In genomic region chr15:92617197-92618037, GRCh38 we compare ENCODE assay signal across 1 cellular context.
TF ChIP-seq lines count a peak whose summit lies in the region.

No MANE protein-coding gene starts in this region.

TF ChIP-seq in HepG2, 621 proteins besides CTCF, POLR2A, EP300 and RAD21 (continued from another document and continues in another):
- TF ChIP-seq ARID4A (CRISPR knock-in tag; IDR thresholded peaks at IDR 0.05; ENCODE audit: borderline replicate concordance) = peak; percentile 43; the same call in 1 of the 2 replicates
- no peak for TF ChIP-seq SOX6 (IDR thresholded peaks at IDR 0.05)
- peak; percentile 63 for TF ChIP-seq SOX6 (CRISPR knock-in tag; IDR thresholded peaks at IDR 0.05)
- no peak for TF ChIP-seq ZBTB40 (IDR thresholded peaks at IDR 0.05)
- TF ChIP-seq ZBTB40 (CRISPR knock-in tag; IDR thresholded peaks at IDR 0.05) = peak; percentile 49; the same call in 1 of the 2 replicates
- TF ChIP-seq ZNF317 (CRISPR knock-in tag; IDR thresholded peaks at IDR 0.05) = no peak
- no peak for TF ChIP-seq CSRNP2 (CRISPR knock-in tag; conservative IDR thresholded peaks at IDR 0.05; ENCODE audit: low read depth)
- TF ChIP-seq ZNF687 (CRISPR knock-in tag; IDR thresholded peaks at IDR 0.05) = peak; percentile 79
- TF ChIP-seq MTA3 (CRISPR knock-in tag; IDR thresholded peaks at IDR 0.05) = no peak
- TF ChIP-seq HDAC1 (CRISPR knock-in tag; IDR thresholded peaks at IDR 0.05) = peak; percentile 90
- TF ChIP-seq ZFY (CRISPR knock-in tag; IDR thresholded peaks at IDR 0.05) = 0 out of 2 replicates have a peak, but pooled peaks have one; percentile 37
- TF ChIP-seq MXD1 (CRISPR knock-in tag; IDR thresholded peaks at IDR 0.05) = no peak
- TF ChIP-seq ASH2L (IDR thresholded peaks at IDR 0.05; ENCODE audit: insufficient read length, low read depth, low read length) = peak; percentile 84
- peak; percentile 90 for TF ChIP-seq NR2C2 (CRISPR knock-in tag; IDR thresholded peaks at IDR 0.05; ENCODE audit: borderline replicate concordance)
- TF ChIP-seq ZBTB33 (CRISPR knock-in tag; IDR thresholded peaks at IDR 0.05) = peak; percentile 34; the same call in 1 of the 2 replicates
- no peak for TF ChIP-seq GPN1 (CRISPR knock-in tag; IDR thresholded peaks at IDR 0.05; ENCODE audit: borderline replicate concordance)
- peak; percentile 17; the same call in 1 of the 2 replicates for TF ChIP-seq GATA4 (IDR thresholded peaks at IDR 0.05; ENCODE audit: borderline replicate concordance, low read depth)
- TF ChIP-seq ZNF446 (CRISPR knock-in tag; IDR thresholded peaks at IDR 0.05) = no peak
- TF ChIP-seq ZNF747 (CRISPR knock-in tag; IDR thresholded peaks at IDR 0.05; ENCODE audit: borderline replicate concordance) = 0 out of 2 replicates have a peak, but pooled peaks have one; percentile 58
- TF ChIP-seq FOSL1 (CRISPR knock-in tag; IDR thresholded peaks at IDR 0.05; ENCODE audit: borderline replicate concordance) = peak; percentile 76
- TF ChIP-seq TBX2 (CRISPR knock-in tag; IDR thresholded peaks at IDR 0.05; ENCODE audit: borderline replicate concordance) = peak; percentile 76
- peak; percentile 23; the same call in 1 of the 2 replicates for TF ChIP-seq ZNF605 (CRISPR knock-in tag; IDR thresholded peaks at IDR 0.05)
- TF ChIP-seq ZNF839 (CRISPR knock-in tag; IDR thresholded peaks at IDR 0.05; ENCODE audit: borderline replicate concordance) = no peak
- TF ChIP-seq ZSCAN29 (CRISPR knock-in tag; conservative IDR thresholded peaks at IDR 0.05) = no peak
- TF ChIP-seq CREBL2 (CRISPR knock-in tag; IDR thresholded peaks at IDR 0.05; ENCODE audit: borderline replicate concordance) = no peak
- no peak for TF ChIP-seq NFYC (CRISPR knock-in tag; IDR thresholded peaks at IDR 0.05)
- TF ChIP-seq SNRNP70 (IDR thresholded peaks at IDR 0.05; ENCODE audit: low read depth, low read length) = no peak
- TF ChIP-seq ELF3 (CRISPR knock-in tag; IDR thresholded peaks at IDR 0.05) = 0 out of 2 replicates have a peak, but pooled peaks have one; percentile 9
- TF ChIP-seq GABPA (IDR thresholded peaks at IDR 0.05; ENCODE audit: low read depth, low read length) = no peak
- TF ChIP-seq GABPA (CRISPR knock-in tag; IDR thresholded peaks at IDR 0.05; ENCODE audit: low read depth) = 0 out of 2 replicates have a peak, but pooled peaks have one; percentile 40
- TF ChIP-seq RXRA (CRISPR knock-in tag; IDR thresholded peaks at IDR 0.05) = peak; percentile 65; the same call in 1 of the 2 replicates
